ENCODE assay signal across 9 cellular contexts in the genomic region with DNA sequence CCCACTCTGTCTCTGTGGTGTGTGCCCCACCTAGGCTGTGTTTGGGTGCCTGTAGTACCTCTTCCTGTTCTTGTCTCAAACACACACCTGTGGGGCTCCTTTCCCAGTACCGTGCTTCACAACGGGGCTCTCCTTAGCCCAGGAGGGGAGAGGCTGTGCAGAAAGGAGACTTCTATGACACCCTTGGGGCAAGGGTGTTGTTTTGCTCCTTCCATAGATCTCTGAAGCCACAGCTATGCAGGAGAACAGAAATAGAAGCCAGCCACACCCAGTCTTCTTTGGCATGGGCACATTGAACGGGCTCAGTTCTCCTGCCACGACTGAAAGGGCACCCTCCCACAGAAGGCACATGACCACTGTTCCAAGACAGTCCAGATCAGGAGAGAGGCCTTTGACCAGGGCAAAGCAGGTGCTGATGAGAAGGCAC.
DNase-seq lines count a peak whose midpoint lies in the region; ATAC-seq, FAIRE-seq and TF ChIP-seq lines count a peak whose summit lies in the region.
"Had no signal": no experiment of that assay in that cellular context is flagged by ENCODE, and none has a peak within 500 bp of the region (broad histone marks: within the 10 kb centered on the region; RNA-seq: fewer than 3 reads in every experiment).

No MANE protein-coding gene starts in this region.

- no peak overlapping the region for H2BK20ac ChIP-seq in H1 (ENCODE audit: low read length)

- peak overlapping the region; percentile 36; the same call in 1 of the 2 replicates for H2AFZ ChIP-seq in MM.1S (ENCODE audit: low read length)
- peak overlapping the region; percentile 2; the same call in 1 of the 2 replicates for H2AFZ ChIP-seq in H1 (ENCODE audit: low read length)

- H4K8ac ChIP-seq in H1 (ENCODE audit: extremely low read depth, insufficient read depth, low read length), result no peak overlapping the region

- POLR2A ChIA-PET in H1 (lab: Charles Lee; ENCODE audit: partially characterized antibody), result no interaction called here
- POLR2A ChIA-PET in naive thymus-derived CD8-positive, alpha-beta T cell (lab: Charles Lee), result interaction anchor here (0.8 to 1.6 kb wide), 8 partner anchors 8 to 234 kb away, joined by 3 to 5 read pairs (median 4); no protein-coding TSS in a partner anchor

- DNase-seq in Calu3 (no peak), MM.1S (no peak), H1 (ENCODE audit: low read depth in 1 of 2, low spot score in 2 of 2) (no peak), HTR-8/SVneo (ENCODE audit: insufficient read length, low spot score) (no peak)
- DNase-seq in naive thymus-derived CD8-positive, alpha-beta T cell, result peak in 2 of 10 donors; percentile 9 to 15
- DNase-seq: substantia nigra had no signal

- H3K9ac ChIP-seq in MM.1S (ENCODE audit: low read length) (no peak overlapping the region), H1 (replicated peaks in 1 of 4; ENCODE audit: extremely low read depth in 1 of 4, low read depth in 3 of 4, low read length in 3 of 4) (no peak overlapping the region)

- H3K56ac ChIP-seq in H1 (replicated peaks; ENCODE audit: insufficient read length, low read depth, low read length), result no peak overlapping the region

- H3K18ac ChIP-seq in H1 (ENCODE audit: extremely low read depth, low read length), result no peak overlapping the region

- no peaks in the 10 kb centered on the region for H3K36me3 ChIP-seq in MM.1S (replicated peaks; ENCODE audit: insufficient read depth, low read length)
- no peaks in the 10 kb centered on the region for H3K36me3 ChIP-seq in H1 (ENCODE audit: control insufficient read depth in 2 of 4, insufficient read depth in 4 of 4, low read length in 3 of 4)

- H3K79me2 ChIP-seq in MM.1S (ENCODE audit: low read length) (no peaks in the 10 kb centered on the region), H1 (ENCODE audit: control insufficient read depth in 1 of 2, insufficient read depth in 2 of 2, low read length in 2 of 2) (no peaks in the 10 kb centered on the region)

- TF ChIP-seq CTCF in Calu3 (IDR thresholded peaks at IDR 0.05; ENCODE audit: unreplicated experiment), result no peak
- no peak for TF ChIP-seq CTCF in MM.1S (IDR thresholded peaks at IDR 0.05; ENCODE audit: low read length)
- no peak for TF ChIP-seq CTCF in H1 (IDR thresholded peaks at IDR 0.05; ENCODE audit: control extremely low read depth in 1 of 3, insufficient read depth in 1 of 3, low read depth in 1 of 3, low read length in 3 of 3)

- no peak for TF ChIP-seq POLR2A in H1 (IDR thresholded peaks at IDR 0.05; ENCODE audit: control extremely low read depth in 1 of 2, low read depth in 2 of 2, low read length in 2 of 2)

- no peak overlapping the region for H2BK120ac ChIP-seq in H1 (replicated peaks; ENCODE audit: low read depth, low read length)

- H3F3A ChIP-seq in MM.1S (ENCODE audit: insufficient read depth, low read length), result peaks cover 11% of the 10 kb centered on the region; the same call in 1 of the 2 replicates

- BruUV-seq in Calu3 (replicated peaks; lab: Mats Ljungman, UMichigan), result no TSS peak

- H3K36me3 Mint-ChIP-seq in Calu3 (ENCODE audit: insufficient read depth, unreplicated experiment), result no peaks in the 10 kb centered on the region
- H3K36me3 Mint-ChIP-seq in naive thymus-derived CD8-positive, alpha-beta T cell, result no peaks in the 10 kb centered on the region

- no peak overlapping the region for H3K4ac ChIP-seq in H1 (replicated peaks; ENCODE audit: insufficient read length, low read depth, low read length)

- CTCF ChIA-PET in Calu3 (lab: Charles Lee) (interaction anchor here (1.3 to 1.5 kb wide), 2 partner anchors 11 to 15 kb away, joined by 3 to 5 read pairs; no protein-coding TSS in a partner anchor), H1 (lab: Charles Lee; ENCODE audit: partially characterized antibody) (interaction anchor here (0.8 to 1.5 kb wide), 2 partner anchors 10 to 11 kb away, joined by 3 to 4 read pairs; no protein-coding TSS in a partner anchor)

- peak overlapping the region; percentile 33 for H3K27ac Mint-ChIP-seq in Calu3 (ENCODE audit: unreplicated experiment)
- H3K27ac Mint-ChIP-seq in naive thymus-derived CD8-positive, alpha-beta T cell, result peak overlapping the region in 9 of 10 donors; percentile 45 to 91 (median 86)

- H3K4me3 Mint-ChIP-seq in Calu3 (ENCODE audit: low read depth, unreplicated experiment), result no peak overlapping the region
- H3K4me3 Mint-ChIP-seq in naive thymus-derived CD8-positive, alpha-beta T cell, result peak overlapping the region in 8 of 10 donors; percentile 30 to 86 (median 61)

- no peak overlapping the region for H4K5ac ChIP-seq in H1 (ENCODE audit: insufficient read length, low read depth, low read length)

- ATAC-seq in naive thymus-derived CD8-positive, alpha-beta T cell, result peak; percentile 72 to 78
- ATAC-seq in HG03097 (IDR thresholded peaks at IDR 0.05; ENCODE audit: low FRiP score, unreplicated experiment), result no peak
- no peak for ATAC-seq in HG02981 (IDR thresholded peaks at IDR 0.05; ENCODE audit: unreplicated experiment)
- ATAC-seq in GM19463 (IDR thresholded peaks at IDR 0.05; ENCODE audit: unreplicated experiment), result no peak

- H2BK5ac ChIP-seq in H1 (ENCODE audit: low read depth, low read length), result no peak overlapping the region

- no peak overlapping the region for H3K14ac ChIP-seq in H1 (ENCODE audit: insufficient read length)

- H3K4me3 ChIP-seq in MM.1S (ENCODE audit: low read length) (no peak overlapping the region), H1 (ENCODE audit: extremely low read depth in 1 of 4, insufficient read depth in 2 of 4, low read depth in 3 of 4, low read length in 4 of 4) (no peak overlapping the region)

- peaks cover 24% of the 10 kb centered on the region for H3K4me1 Mint-ChIP-seq in Calu3 (ENCODE audit: low read depth, unreplicated experiment)
- H3K4me1 Mint-ChIP-seq in naive thymus-derived CD8-positive, alpha-beta T cell, result peaks cover 16 to 27% (median 23%) of the 10 kb centered on the region in 4 donors

- H3K27ac ChIP-seq in MM.1S (ENCODE audit: low read length) (peak overlapping the region; percentile 66; the same call in 1 of the 2 replicates), H1 (ENCODE audit: low read depth, low read length) (no peak overlapping the region)

- H3K27me3 ChIP-seq in MM.1S (replicated peaks; ENCODE audit: insufficient read depth, low read length) (no peaks in the 10 kb centered on the region), H1 (replicated peaks in 1 of 4; ENCODE audit: control insufficient read depth in 3 of 4, extremely low read depth in 1 of 4, insufficient read depth in 3 of 4, low read length in 3 of 4) (no peaks in the 10 kb centered on the region)

- no peak for TF ChIP-seq EP300 in H1 (IDR thresholded peaks at IDR 0.05; ENCODE audit: borderline replicate concordance in 1 of 2, low read depth in 2 of 2, low read length in 2 of 2)

- no peaks in the 10 kb centered on the region for H3K23me2 ChIP-seq in H1 (ENCODE audit: low read depth, low read length)

- no peaks in the 10 kb centered on the region for H3K27me3 Mint-ChIP-seq in Calu3 (ENCODE audit: unreplicated experiment)
- H3K27me3 Mint-ChIP-seq in naive thymus-derived CD8-positive, alpha-beta T cell, result no peaks in the 10 kb centered on the region

- WGBS in H1 (ENCODE audit: extremely low coverage in 1 of 2, insufficient coverage in 1 of 2, insufficient read length in 1 of 2, insufficient replicate concordance in 2 of 2, low coverage in 1 of 2, low lambda C conversion rate in 2 of 2, missing lambda C conversion rate in 1 of 2), 2 experiments, result 94% methylated on average over 4 of the region's 4 CpGs; no CpG with 5 or more reads in 1 of the 2 experiments

- H3K4me2 ChIP-seq in MM.1S (ENCODE audit: low read depth, low read length) (0 out of 2 replicates have a peak overlapping the region, but pooled peaks have one; percentile 17), H1 (ENCODE audit: insufficient read depth in 1 of 2, low read depth in 2 of 2, low read length in 2 of 2) (no peak overlapping the region)

- H2AK5ac ChIP-seq in H1 (ENCODE audit: low read depth, low read length), result no peak overlapping the region

- no peaks in the 10 kb centered on the region for H3K9me3 ChIP-seq in MM.1S (replicated peaks; ENCODE audit: insufficient read depth, low read length)
- no peaks in the 10 kb centered on the region for H3K9me3 ChIP-seq in H1 (ENCODE audit: insufficient read depth in 2 of 2, low read depth in 1 of 2, low read length in 1 of 2)

- TF ChIP-seq RAD21 in H1 (IDR thresholded peaks at IDR 0.05 in 1 of 2, conservative IDR thresholded peaks at IDR 0.05 in 1 of 2; ENCODE audit: low read depth in 2 of 2, low read length in 2 of 2), result no peak

- no peak overlapping the region for H2BK12ac ChIP-seq in H1 (ENCODE audit: low read depth, low read length)

- no peak overlapping the region for H2BK15ac ChIP-seq in H1 (ENCODE audit: low read length)

- H3K9me3 Mint-ChIP-seq in Calu3 (ENCODE audit: low read depth, unreplicated experiment), result no peaks in the 10 kb centered on the region
- H3K9me3 Mint-ChIP-seq in naive thymus-derived CD8-positive, alpha-beta T cell, result peaks cover 0 to 2% (median 0%) of the 10 kb centered on the region in 9 donors

- H3K23ac ChIP-seq in H1 (ENCODE audit: insufficient read length), result no peak overlapping the region

- no peaks in the 10 kb centered on the region for H3K79me1 ChIP-seq in H1 (ENCODE audit: low read depth, low read length)

- no peaks in the 10 kb centered on the region for H4K20me1 ChIP-seq in MM.1S (ENCODE audit: insufficient read depth, low read length)
- H4K20me1 ChIP-seq in H1 (replicated peaks in 1 of 2; ENCODE audit: control insufficient read depth in 1 of 2, insufficient read depth in 2 of 2, low read length in 2 of 2), result no peaks in the 10 kb centered on the region

- intact Hi-C loops in Calu3 (cut with micrococcal nuclease; ENCODE audit: unreplicated experiment), result no loop called here

- FAIRE-seq in H1 (lab: Jason Lieb, UNC) (no peak), HTR-8/SVneo (lab: Jason Lieb, UNC) (no peak)

- H3K9me2 ChIP-seq in MM.1S (replicated peaks; ENCODE audit: insufficient read depth, low read length), result no peaks in the 10 kb centered on the region

- H3K4me1 ChIP-seq in MM.1S (ENCODE audit: low read length) (peaks cover 37% of the 10 kb centered on the region), H1 (replicated peaks in 1 of 4; ENCODE audit: control insufficient read depth in 3 of 4, insufficient read depth in 4 of 4, low read length in 3 of 4) (0 out of 7 replicates have a peak, but pooled peaks cover 0 to under 1% (median 0%) of the 10 kb centered on the region in 4 experiments)

- H4K91ac ChIP-seq in H1 (replicated peaks; ENCODE audit: insufficient read length, low read length), result no peak overlapping the region

TF ChIP-seq in H1, 55 proteins besides CTCF, POLR2A, EP300 and RAD21 (continues in another document):
- TF ChIP-seq NANOG (IDR thresholded peaks at IDR 0.05; ENCODE audit: insufficient read depth, low read depth, low read length, poor library complexity, severe bottlenecking) (no peak), HDAC2 (IDR thresholded peaks at IDR 0.05; ENCODE audit: borderline replicate concordance in 1 of 2, low read depth in 2 of 2, low read length in 2 of 2) (no peak), JUN (IDR thresholded peaks at IDR 0.05; ENCODE audit: low read depth, low read length) (no peak), SUZ12 (IDR thresholded peaks at IDR 0.05; ENCODE audit: low read length) (no peak), SRF (IDR thresholded peaks at IDR 0.05; ENCODE audit: low read depth, low read length) (no peak), CEBPB (IDR thresholded peaks at IDR 0.05; ENCODE audit: low read depth, low read length) (no peak), YY1 (IDR thresholded peaks at IDR 0.05; ENCODE audit: low read depth, low read length) (no peak)

Comparison
In these comparisons a context has a peak if more than half of its experiments do, and no peak if none do; other contexts are left out.
1. ATAC-seq: peak in naive thymus-derived CD8-positive, alpha-beta T cell (2 of 2); none in HG03097 (single experiment), HG02981 (single experiment) and GM19463 (single experiment).